In genomic region chr2:102999958-103000357, GRCh38 we compare ENCODE assay signal across 22 cellular contexts.
"Had no signal": no experiment of that assay in that cellular context is flagged by ENCODE, and none has a peak within 500 bp of the region (broad histone marks: within the 10 kb centered on the region; RNA-seq: fewer than 3 reads in every experiment).

No MANE protein-coding gene starts in this region.

- H3K4me1 ChIP-seq: adrenal gland, breast epithelium, colonic mucosa had no signal

- DNase-seq: activated CD4-positive, CD25-positive, alpha-beta regulatory T cell; activated CD8-positive, alpha-beta memory T cell treated with anti-CD3 and anti-CD28 coated beads, Interleukin-2, amount 50 U/mL, for 4 hours; activated CD8-positive, alpha-beta T cell treated with anti-CD3 and anti-CD28 coated beads for 36 hours; activated naive CD4-positive, alpha-beta T cell treated with anti-CD3 and anti-CD28 coated beads, Interleukin-2, amount 50 U/mL, for 16 hours; activated naive CD8-positive, alpha-beta T cell treated with anti-CD3 and anti-CD28 coated beads, Interleukin-2, amount 10 ng/mL, durations not matched to agents 7 days and 5 days; adrenal gland; aorta; caudate nucleus; colonic mucosa; dermis blood vessel endothelial cell; NCI-H1048; NCI-H1930; NCI-H2107; NCI-H2171 treated with DMSO at 0.1 percent for 48 hours; NCI-H345; NCI-H510A; NCI-H69; PC-3; SIG-M5; T-helper 1 cell had no signal

- H3K4me3 ChIP-seq: adrenal gland, breast epithelium, colonic mucosa had no signal

- H3K9me3 ChIP-seq: adrenal gland, colonic mucosa had no signal

- H3K36me3 ChIP-seq: adrenal gland, breast epithelium, colonic mucosa had no signal

- H3K27ac ChIP-seq: adrenal gland, breast epithelium, colonic mucosa, VCaP had no signal

- ATAC-seq: activated CD8-positive, alpha-beta T cell treated with anti-CD3 and anti-CD28 coated beads for 36 hours; PC-3 had no signal

- H3K27me3 ChIP-seq: adrenal gland, breast epithelium, colonic mucosa had no signal
